Comparison of ENCODE assay signal across 14 cellular contexts in the genomic region with DNA sequence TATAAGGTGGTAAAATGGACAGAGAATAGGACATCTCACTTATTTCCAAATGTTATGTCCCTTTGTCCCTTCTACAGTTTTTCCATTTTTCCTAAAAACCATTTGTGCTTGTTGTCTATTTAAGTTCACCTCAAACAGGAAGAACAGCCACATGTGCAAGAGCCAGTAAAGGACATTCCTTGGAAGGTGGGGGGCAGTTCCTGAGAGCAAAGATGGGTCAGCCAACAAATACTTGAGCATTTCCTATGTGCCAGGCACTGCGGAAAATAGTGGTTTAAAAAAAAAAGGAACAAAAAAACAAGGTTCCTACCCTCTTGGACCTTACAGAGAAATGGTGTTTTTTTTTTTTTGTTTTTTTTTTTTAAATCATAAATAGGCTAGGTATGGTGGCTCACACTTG. TPM values are rescaled to one million over a fixed set of nuclear protein-coding genes. Genes with fewer than 3 reads are reported as not detected.
DNase-seq lines count a peak whose midpoint lies in the region; ATAC-seq, FAIRE-seq and TF ChIP-seq lines count a peak whose summit lies in the region.
"Had no signal": no experiment of that assay in that cellular context is flagged by ENCODE, and none has a peak within 500 bp of the region (broad histone marks: within the 10 kb centered on the region; RNA-seq: fewer than 3 reads in every experiment).

No MANE protein-coding gene starts in this region.

- no peaks in the 10 kb centered on the region for H3K9me3 ChIP-seq in heart left ventricle
- no peaks in the 10 kb centered on the region for H3K9me3 ChIP-seq in right atrium auricular region
- no peaks in the 10 kb centered on the region for H3K9me3 ChIP-seq in astrocyte (ENCODE audit: insufficient read depth, low read depth, low read length)
- H3K9me3 ChIP-seq in thoracic aorta, result no peaks in the 10 kb centered on the region
- H3K9me3 ChIP-seq: tibial artery had no signal

- no peak for TF ChIP-seq POLR2A in heart left ventricle (IDR thresholded peaks at IDR 0.05)

- ATAC-seq in heart left ventricle, result peak; percentile 32 to 83 (median 62)
- peak; percentile 96 for ATAC-seq in thoracic aorta (ENCODE audit: insufficient number of reproducible peaks, low FRiP score, low read depth)
- no peak for ATAC-seq in HG03457 (IDR thresholded peaks at IDR 0.05; ENCODE audit: unreplicated experiment)

- H3K4me1 ChIP-seq in heart left ventricle, result peaks cover 0 to 24% (median 15%) of the 10 kb centered on the region in 12 donors
- peaks cover 0 to 18% of the 10 kb centered on the region in 2 donors for H3K4me1 ChIP-seq in right atrium auricular region
- H3K4me1 ChIP-seq in astrocyte (ENCODE audit: insufficient read depth, low read length), result peaks cover 12% of the 10 kb centered on the region
- peaks cover 4 to 6% of the 10 kb centered on the region in 2 donors for H3K4me1 ChIP-seq in thoracic aorta (ENCODE audit: control insufficient read depth in 1 of 2, low read depth in 2 of 2)

- peak overlapping the region in 8 of 12 donors; percentile 7 to 44 (median 28) for H3K27ac ChIP-seq in heart left ventricle
- H3K27ac ChIP-seq in right atrium auricular region, result peak overlapping the region in 1 of 2 donors; percentile 12
- H3K27ac ChIP-seq in astrocyte (ENCODE audit: low read depth, low read length), result no peak overlapping the region
- peak overlapping the region; percentile 55 to 56 for H3K27ac ChIP-seq in thoracic aorta

- H3K4me3 ChIP-seq in heart left ventricle (no peak overlapping the region), right atrium auricular region (no peak overlapping the region), astrocyte (ENCODE audit: insufficient read depth, low read depth, low read length) (no peak overlapping the region), thoracic aorta (no peak overlapping the region)
- H3K4me3 ChIP-seq: tibial artery had no signal

- peaks cover 7% of the 10 kb centered on the region for H3K4me1 Mint-ChIP-seq in astrocyte (ENCODE audit: low read depth, unreplicated experiment)

- intact Hi-C loops in heart left ventricle (cut with DNase I), result no loop called here

- DNase-seq in heart left ventricle (peak in 1 of 5 donors; percentile 20), right atrium auricular region (ENCODE audit: low spot score) (no peak), astrocyte (ENCODE audit: low read depth) (peak; percentile 57), iris pigment epithelial cell (ENCODE audit: low read depth) (peak; percentile 86), thoracic aorta (ENCODE audit: low spot score) (no peak), NCI-H2029 (lab: John Stamatoyannopoulos, UW) (no peak)
- no peak for DNase-seq in stimulated activated CD4-positive, alpha-beta T cell treated with anti-CD3 and anti-CD28 coated beads, Interleukin-4, amount 100 ng/mL, for 4 hours
- DNase-seq: GF-D8, NCI-H1694 had no signal

- H4K20me1 ChIP-seq in astrocyte (ENCODE audit: insufficient read depth, low read length), result peaks cover 35% of the 10 kb centered on the region

- no peak overlapping the region for H3K4me3 Mint-ChIP-seq in astrocyte (ENCODE audit: unreplicated experiment)

- 36 to 46% (median 40%) methylated on average over 1 of the region's 1 CpG for WGBS in heart left ventricle, 4 donors

- H3K27me3 Mint-ChIP-seq in astrocyte (ENCODE audit: low read depth, unreplicated experiment), result no peaks in the 10 kb centered on the region
- H3K27me3 Mint-ChIP-seq: progenitor cell of endocrine pancreas had no signal

- H3K9me3 Mint-ChIP-seq in astrocyte (ENCODE audit: unreplicated experiment), result no peaks in the 10 kb centered on the region

- FAIRE-seq in astrocyte (lab: Jason Lieb, UNC), result no peak
- FAIRE-seq: bronchial epithelial cell, HTR-8/SVneo had no signal

- H3K4me2 ChIP-seq in astrocyte (ENCODE audit: low read length), result peak overlapping the region; percentile 0

- peaks cover 29% of the 10 kb centered on the region for H3K36me3 Mint-ChIP-seq in astrocyte (ENCODE audit: low read depth, unreplicated experiment)

- H3K27ac Mint-ChIP-seq in astrocyte (ENCODE audit: unreplicated experiment), result peak overlapping the region; percentile 60
- H3K27ac Mint-ChIP-seq: progenitor cell of endocrine pancreas had no signal

- no peak overlapping the region for H3K9ac ChIP-seq in astrocyte (ENCODE audit: low read length)

- TF ChIP-seq CTCF in heart left ventricle (IDR thresholded peaks at IDR 0.05), result no peak
- TF ChIP-seq CTCF in right atrium auricular region (IDR thresholded peaks at IDR 0.05), result no peak
- no peak for TF ChIP-seq CTCF in astrocyte (IDR thresholded peaks at IDR 0.05; ENCODE audit: insufficient read depth, low read depth, low read length)
- no peak for TF ChIP-seq CTCF in thoracic aorta (IDR thresholded peaks at IDR 0.05)

- H2AFZ ChIP-seq in astrocyte (ENCODE audit: low read depth, low read length), result no peak overlapping the region

- H3K79me2 ChIP-seq in astrocyte (ENCODE audit: insufficient read depth, low read length), result peaks cover 33% of the 10 kb centered on the region

- H3K27me3 ChIP-seq in heart left ventricle (no peaks in the 10 kb centered on the region), right atrium auricular region (no peaks in the 10 kb centered on the region), astrocyte (ENCODE audit: insufficient read depth, low read length) (no peaks in the 10 kb centered on the region), thoracic aorta (replicated peaks; ENCODE audit: insufficient read depth) (no peaks in the 10 kb centered on the region)
- H3K27me3 ChIP-seq: tibial artery had no signal

- H3K36me3 ChIP-seq in heart left ventricle (peaks cover 0 to 99% (median 96%) of the 10 kb centered on the region in 9 donors), right atrium auricular region (peaks cover 74% of the 10 kb centered on the region), astrocyte (ENCODE audit: insufficient read depth, low read length) (peaks cover 40% of the 10 kb centered on the region), thoracic aorta (peaks cover 70% of the 10 kb centered on the region)

RNA-seq across cellular contexts. Expression of gene ANP32B, which starts 26.8 kb away (rescaled TPM):
- 10 to 100 TPM; 16.3 to 78.3 (median 45.7) TPM for total RNA-seq in heart left ventricle
- polyA plus RNA-seq in heart left ventricle, result 10 to 100 TPM; 58.6 to 66.1 TPM
- 10 to 100 TPM; 19.5 to 26.8 TPM for total RNA-seq in right atrium auricular region
- 78.3 and 98.5 TPM in 2 replicates for total RNA-seq in astrocyte
- total RNA-seq in thoracic aorta, result 10 to 100 TPM; 23.3 to 65.7 TPM

RNA-seq across cellular contexts. Expression of gene NANS, which starts 46.6 kb away (rescaled TPM):
- total RNA-seq in heart left ventricle (10 to 100 TPM; 24.3 to 59.0 (median 33.7) TPM), right atrium auricular region (10 to 100 TPM; 27.4 to 35.5 TPM), astrocyte (44.4 and 44.5 TPM in 2 replicates), thoracic aorta (10 to 100 TPM; 60.9 to 73.1 TPM)
- polyA plus RNA-seq in heart left ventricle, result 100 to 1,000 TPM in 1 of 2 donors, 10 to 100 TPM in 1; 45.3 to 144 TPM

Comparison
In these comparisons a context has a peak if more than half of its experiments do, and no peak if none do; other contexts are left out.
1. DNase-seq: peak in astrocyte (single experiment) and iris pigment epithelial cell (single experiment); none in right atrium auricular region (single experiment), thoracic aorta (single experiment), NCI-H2029 (single experiment) and stimulated activated CD4-positive, alpha-beta T cell treated with anti-CD3 and anti-CD28 coated beads, Interleukin-4, amount 100 ng/mL, for 4 hours (0 of 2).